Comparison of ENCODE assay signal across 8 cellular contexts in genomic region chr19:2949939-2950285, GRCh38. TPM values are rescaled to one million over a fixed set of nuclear protein-coding genes. Genes with fewer than 3 reads are reported as not detected.
DNase-seq lines count a peak whose midpoint lies in the region; ATAC-seq and TF ChIP-seq lines count a peak whose summit lies in the region.

No MANE protein-coding gene starts in this region.

- DNase-seq in AG10803 (ENCODE audit: low read depth) (peak; percentile 7), NCI-H146 (lab: John Stamatoyannopoulos, UW) (peak; percentile 73), mammary epithelial cell (no peak), left lobe of liver (ENCODE audit: low spot score) (no peak), tibial artery (peak in 1 of 2 donors; percentile 54), activated gamma-delta T cell (lab: John Stamatoyannopoulos, UW) (no peak)

- CTCF ChIA-PET in mammary epithelial cell (lab: Charles Lee; ENCODE audit: low non-redundant PET) = interaction anchor here (1.1 to 1.2 kb wide), 2 partner anchors 63 to 148 kb away, joined by 6 to 39 read pairs; no protein-coding TSS in a partner anchor

- peak overlapping the region; percentile 85 for H2AFZ ChIP-seq in mammary epithelial cell (ENCODE audit: low read depth, low read length)

- H3K4me2 ChIP-seq in mammary epithelial cell (ENCODE audit: insufficient read depth, low read depth, low read length) = peak overlapping the region; percentile 83

- dilution Hi-C loops in mammary epithelial cell (cut with HindIII; ENCODE audit: low sequenced_read_pairs) = loop anchor here (10.0 kb wide), 1 partner anchor 225 kb away; the partner anchor contains the start of gene S1PR4

- H3K4me3 ChIP-seq in AG10803 (ENCODE audit: low read length) (peak overlapping the region; percentile 96), mammary epithelial cell (replicated peaks in 1 of 3; ENCODE audit: insufficient read depth in 1 of 3, low read depth in 2 of 3, low read length in 3 of 3) (peak overlapping the region; percentile 71 to 76 (median 75)), tibial artery (peak overlapping the region; percentile 75 to 95)

- no peak for TF ChIP-seq CTCF in AG10803 (conservative IDR thresholded peaks at IDR 0.05; ENCODE audit: low read length)
- no peak for TF ChIP-seq CTCF in mammary epithelial cell (conservative IDR thresholded peaks at IDR 0.05 in 1 of 2, IDR thresholded peaks at IDR 0.05 in 1 of 2; ENCODE audit: extremely low read depth in 1 of 2, insufficient read depth in 1 of 2, low read depth in 1 of 2, low read length in 2 of 2)
- no peak for TF ChIP-seq CTCF in tibial artery (IDR thresholded peaks at IDR 0.05)

- peaks cover 16% of the 10 kb centered on the region for H3K79me2 ChIP-seq in mammary epithelial cell (ENCODE audit: insufficient read depth, low read length)

- H3K9me3 ChIP-seq in mammary epithelial cell (replicated peaks; ENCODE audit: insufficient read depth, low read length) (no peaks in the 10 kb centered on the region), tibial artery (no peaks in the 10 kb centered on the region)

- H3K36me3 ChIP-seq in mammary epithelial cell (ENCODE audit: insufficient read depth, low read length) = no peaks in the 10 kb centered on the region
- H3K36me3 ChIP-seq in tibial artery = no peaks in the 10 kb centered on the region

- H3K9ac ChIP-seq in mammary epithelial cell (ENCODE audit: insufficient read depth, low read length) = peak overlapping the region; percentile 82

- 2% methylated on average over 11 of the region's 11 CpGs for WGBS in mammary epithelial cell (ENCODE audit: low coverage, missing lambda C conversion rate)

- BruUV-seq in mammary epithelial cell (replicated peaks; lab: Mats Ljungman, UMichigan) = TSS peak; percentile 61

- ATAC-seq in GM19351 (IDR thresholded peaks at IDR 0.05; ENCODE audit: unreplicated experiment) (peak; percentile 17), left lobe of liver (peak; percentile 2), GM18858 (IDR thresholded peaks at IDR 0.05; ENCODE audit: unreplicated experiment) (no peak)

- H3K27ac ChIP-seq in mammary epithelial cell (ENCODE audit: insufficient read depth, low read depth, low read length) (peak overlapping the region; percentile 69), tibial artery (peak overlapping the region; percentile 94 to 98)

- intact Hi-C loops in mammary epithelial cell (cut with micrococcal nuclease) = loop anchor here (2.0 to 5.0 kb wide), 2 partner anchors 155 to 522 kb away; no protein-coding TSS in a partner anchor
- intact Hi-C loops in tibial artery (cut with DNase I; ENCODE audit: low total_unique reads) = loop anchor here (5.0 kb wide), 1 partner anchor 212 kb away; no protein-coding TSS in a partner anchor

- H3K4me1 ChIP-seq in mammary epithelial cell (ENCODE audit: insufficient read depth, low read length) (peaks cover 6% of the 10 kb centered on the region), tibial artery (peaks cover 0 to 18% (median 16%) of the 10 kb centered on the region in 4 donors)

- H3K27me3 ChIP-seq in mammary epithelial cell (ENCODE audit: insufficient read depth, low read length) (no peaks in the 10 kb centered on the region), tibial artery (no peaks in the 10 kb centered on the region)

- H4K20me1 ChIP-seq in mammary epithelial cell (ENCODE audit: insufficient read depth, low read length) = no peaks in the 10 kb centered on the region

- in situ Hi-C loops in mammary epithelial cell (cut with MboI; ENCODE audit: low sequenced_read_pairs in 2 of 2) = loop anchor here (5.0 to 25.0 kb wide), 4 partner anchors 48 to 537 kb away; partner anchors contain the start of genes SMIM24 (in 1 of the 2), SMIM44 (in 1 of the 2) and ZNF57 (in 1 of the 2)

RNA-seq across cellular contexts. Expression of gene ZNF77, which starts 5.1 kb away (rescaled TPM):
- total RNA-seq in mammary epithelial cell (1 to 10 TPM; 5.5 to 5.7 TPM), left lobe of liver (1.4 TPM)
- 4.1 TPM for polyA plus RNA-seq in mammary epithelial cell
- polyA minus RNA-seq in mammary epithelial cell = 4.2 TPM

RNA-seq across cellular contexts. Expression of gene TLE6, which starts 27.5 kb away (rescaled TPM):
- 1 to 10 TPM in 1 of 2 donors, under 1 TPM in 1; 0.33 to 1.6 TPM for total RNA-seq in mammary epithelial cell
- 0.91 TPM for polyA plus RNA-seq in mammary epithelial cell
- not detected for polyA minus RNA-seq in mammary epithelial cell
- total RNA-seq in left lobe of liver = 3.6 TPM

RNA-seq across cellular contexts. Expression of gene ZNF57, which starts 49.2 kb away (rescaled TPM):
- 10 to 100 TPM in 1 of 2 donors, 1 to 10 TPM in 1; 7.7 to 12.0 TPM for total RNA-seq in mammary epithelial cell
- 7.0 TPM for polyA plus RNA-seq in mammary epithelial cell
- polyA minus RNA-seq in mammary epithelial cell = 17.8 TPM
- total RNA-seq in left lobe of liver = 1.2 TPM

Comparison
In these comparisons a context has a peak if more than half of its experiments do, and no peak if none do; other contexts are left out.
1. DNase-seq: peak in AG10803 (single experiment) and NCI-H146 (single experiment); none in mammary epithelial cell (single experiment), left lobe of liver (single experiment) and activated gamma-delta T cell (single experiment).
2. Peak in every context shown above with its lines, with median percentiles within 50 percentile points of each other: H3K4me3 ChIP-seq.